In genomic region chr13:49792550-49793324, GRCh38 we compare ENCODE assay signal across 1 cellular context.
A peak's percentile ranks its signal among the peaks of the same experiment; 100 is the strongest.
TF ChIP-seq lines count a peak whose summit lies in the region.

A gene with protein sequence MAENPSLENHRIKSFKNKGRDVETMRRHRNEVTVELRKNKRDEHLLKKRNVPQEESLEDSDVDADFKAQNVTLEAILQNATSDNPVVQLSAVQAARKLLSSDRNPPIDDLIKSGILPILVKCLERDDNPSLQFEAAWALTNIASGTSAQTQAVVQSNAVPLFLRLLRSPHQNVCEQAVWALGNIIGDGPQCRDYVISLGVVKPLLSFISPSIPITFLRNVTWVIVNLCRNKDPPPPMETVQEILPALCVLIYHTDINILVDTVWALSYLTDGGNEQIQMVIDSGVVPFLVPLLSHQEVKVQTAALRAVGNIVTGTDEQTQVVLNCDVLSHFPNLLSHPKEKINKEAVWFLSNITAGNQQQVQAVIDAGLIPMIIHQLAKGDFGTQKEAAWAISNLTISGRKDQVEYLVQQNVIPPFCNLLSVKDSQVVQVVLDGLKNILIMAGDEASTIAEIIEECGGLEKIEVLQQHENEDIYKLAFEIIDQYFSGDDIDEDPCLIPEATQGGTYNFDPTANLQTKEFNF (minus strand): TSS chr13:49792682. CDS start chr13:49792506, 176 bp downstream.

TF ChIP-seq in K562, 482 proteins besides CTCF, POLR2A, EP300 and RAD21 (continued from another document and continues in another):
- TF ChIP-seq THAP12 (CRISPR knock-in tag; IDR thresholded peaks at IDR 0.05) (peak; percentile 14; the same call in 1 of the 2 replicates), ZNF311 (CRISPR knock-in tag; IDR thresholded peaks at IDR 0.05) (no peak), POLR2G (IDR thresholded peaks at IDR 0.05; ENCODE audit: low read depth, low read length) (peak; percentile 90), E2F6 (IDR thresholded peaks at IDR 0.05; ENCODE audit: borderline replicate concordance in 1 of 2, extremely low read depth in 1 of 2, insufficient read depth in 1 of 2, insufficient read length in 1 of 2, low read depth in 1 of 2, low read length in 1 of 2, poor library complexity in 1 of 2, severe bottlenecking in 1 of 2) (peak; percentile 83 to 95), CHCHD3 (CRISPR knock-in tag; IDR thresholded peaks at IDR 0.05) (no peak), KHSRP (IDR thresholded peaks at IDR 0.05) (no peak), CBFA2T2 (conservative IDR thresholded peaks at IDR 0.05) (0 out of 2 replicates have a peak, but pooled peaks have one; percentile 29), PRDM10 (IDR thresholded peaks at IDR 0.05; ENCODE audit: partially characterized antibody) (no peak), XRCC5 (IDR thresholded peaks at IDR 0.05; ENCODE audit: low read depth, low read length) (0 out of 2 replicates have a peak, but pooled peaks have one; percentile 43), LEF1 (IDR thresholded peaks at IDR 0.05) (no peak), MITF (IDR thresholded peaks at IDR 0.05) (peak; percentile 8; the same call in 1 of the 2 replicates), LCOR (CRISPR knock-in tag; IDR thresholded peaks at IDR 0.05) (peak; percentile 43; the same call in 1 of the 2 replicates), ZNF583 (CRISPR knock-in tag; IDR thresholded peaks at IDR 0.05) (no peak), ZNF830 (CRISPR knock-in tag; IDR thresholded peaks at IDR 0.05) (no peak), TFE3 (CRISPR knock-in tag; IDR thresholded peaks at IDR 0.05) (peak; percentile 80), SRSF7 (optimal IDR thresholded peaks at IDR 0.05; ENCODE audit: low read depth, low read length) (no peak), PML (IDR thresholded peaks at IDR 0.05; ENCODE audit: low read length) (peak; percentile 20; the same call in 1 of the 2 replicates), NCOA1 (IDR thresholded peaks at IDR 0.05; ENCODE audit: low read depth) (no peak), SUPT5H (IDR thresholded peaks at IDR 0.05) (peak; percentile 71), MBD2 (IDR thresholded peaks at IDR 0.05; ENCODE audit: borderline replicate concordance, low read depth) (0 out of 2 replicates have a peak, but pooled peaks have one; percentile 24), POLR3A (IDR thresholded peaks at IDR 0.05; ENCODE audit: borderline replicate concordance, extremely low read depth, insufficient read depth, insufficient read length) (no peak), EGR1 (conservative IDR thresholded peaks at IDR 0.05) (peak; percentile 78), CBX5 (IDR thresholded peaks at IDR 0.05; ENCODE audit: borderline replicate concordance, low read depth) (no peak), POLR2AphosphoS5 (IDR thresholded peaks at IDR 0.05; ENCODE audit: control insufficient read depth, insufficient read depth, low read depth, low read length) (peak; percentile 42; the same call in 1 of the 2 replicates), ATF1 (CRISPR knock-in tag; IDR thresholded peaks at IDR 0.05) (no peak), ATF1 (tag; IDR thresholded peaks at IDR 0.05) (peak; percentile 78), NR3C1 (CRISPR knock-in tag; IDR thresholded peaks at IDR 0.05) (no peak), PCBP1 (IDR thresholded peaks at IDR 0.05; ENCODE audit: low read depth, low read length, poor library complexity, severe bottlenecking) (peak; percentile 95), MTA3 (IDR thresholded peaks at IDR 0.05; ENCODE audit: borderline replicate concordance) (peak; percentile 63; the same call in 1 of the 2 replicates), SETDB1 (IDR thresholded peaks at IDR 0.05; ENCODE audit: low read length) (no peak), NR2C1 (IDR thresholded peaks at IDR 0.05) (no peak), NR2C1 (tag; IDR thresholded peaks at IDR 0.05) (no peak), SAFB (IDR thresholded peaks at IDR 0.05; ENCODE audit: borderline replicate concordance, low read depth, low read length) (no peak), CREB5 (CRISPR knock-in tag; IDR thresholded peaks at IDR 0.05) (no peak), GTF2F1 (IDR thresholded peaks at IDR 0.05; ENCODE audit: low read depth, low read length) (0 out of 2 replicates have a peak, but pooled peaks have one; percentile 58), MXI1 (IDR thresholded peaks at IDR 0.05; ENCODE audit: low read depth, low read length) (no peak), RBFOX2 (IDR thresholded peaks at IDR 0.05; ENCODE audit: low read depth, low read length) (peak; percentile 89), KLF16 (IDR thresholded peaks at IDR 0.05) (no peak), TCF7L2 (IDR thresholded peaks at IDR 0.05; ENCODE audit: low read depth, low read length) (no peak), CREB3L1 (IDR thresholded peaks at IDR 0.05; ENCODE audit: borderline replicate concordance, low read depth) (peak; percentile 52; the same call in 1 of the 2 replicates)
- TF ChIP-seq, protein P1, sequence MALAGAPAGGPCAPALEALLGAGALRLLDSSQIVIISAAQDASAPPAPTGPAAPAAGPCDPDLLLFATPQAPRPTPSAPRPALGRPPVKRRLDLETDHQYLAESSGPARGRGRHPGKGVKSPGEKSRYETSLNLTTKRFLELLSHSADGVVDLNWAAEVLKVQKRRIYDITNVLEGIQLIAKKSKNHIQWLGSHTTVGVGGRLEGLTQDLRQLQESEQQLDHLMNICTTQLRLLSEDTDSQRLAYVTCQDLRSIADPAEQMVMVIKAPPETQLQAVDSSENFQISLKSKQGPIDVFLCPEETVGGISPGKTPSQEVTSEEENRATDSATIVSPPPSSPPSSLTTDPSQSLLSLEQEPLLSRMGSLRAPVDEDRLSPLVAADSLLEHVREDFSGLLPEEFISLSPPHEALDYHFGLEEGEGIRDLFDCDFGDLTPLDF (CRISPR knock-in tag; IDR thresholded peaks at IDR 0.05), result peak; percentile 63; the same call in 1 of the 2 replicates
- TF ChIP-seq, protein P2, sequence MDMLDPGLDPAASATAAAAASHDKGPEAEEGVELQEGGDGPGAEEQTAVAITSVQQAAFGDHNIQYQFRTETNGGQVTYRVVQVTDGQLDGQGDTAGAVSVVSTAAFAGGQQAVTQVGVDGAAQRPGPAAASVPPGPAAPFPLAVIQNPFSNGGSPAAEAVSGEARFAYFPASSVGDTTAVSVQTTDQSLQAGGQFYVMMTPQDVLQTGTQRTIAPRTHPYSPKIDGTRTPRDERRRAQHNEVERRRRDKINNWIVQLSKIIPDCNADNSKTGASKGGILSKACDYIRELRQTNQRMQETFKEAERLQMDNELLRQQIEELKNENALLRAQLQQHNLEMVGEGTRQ (CRISPR knock-in tag; IDR thresholded peaks at IDR 0.05), result peak; percentile 92
- TF ChIP-seq, protein P3, sequence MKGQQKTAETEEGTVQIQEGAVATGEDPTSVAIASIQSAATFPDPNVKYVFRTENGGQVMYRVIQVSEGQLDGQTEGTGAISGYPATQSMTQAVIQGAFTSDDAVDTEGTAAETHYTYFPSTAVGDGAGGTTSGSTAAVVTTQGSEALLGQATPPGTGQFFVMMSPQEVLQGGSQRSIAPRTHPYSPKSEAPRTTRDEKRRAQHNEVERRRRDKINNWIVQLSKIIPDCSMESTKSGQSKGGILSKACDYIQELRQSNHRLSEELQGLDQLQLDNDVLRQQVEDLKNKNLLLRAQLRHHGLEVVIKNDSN (CRISPR knock-in tag; IDR thresholded peaks at IDR 0.05), result peak; percentile 93
- TF ChIP-seq, protein P4, sequence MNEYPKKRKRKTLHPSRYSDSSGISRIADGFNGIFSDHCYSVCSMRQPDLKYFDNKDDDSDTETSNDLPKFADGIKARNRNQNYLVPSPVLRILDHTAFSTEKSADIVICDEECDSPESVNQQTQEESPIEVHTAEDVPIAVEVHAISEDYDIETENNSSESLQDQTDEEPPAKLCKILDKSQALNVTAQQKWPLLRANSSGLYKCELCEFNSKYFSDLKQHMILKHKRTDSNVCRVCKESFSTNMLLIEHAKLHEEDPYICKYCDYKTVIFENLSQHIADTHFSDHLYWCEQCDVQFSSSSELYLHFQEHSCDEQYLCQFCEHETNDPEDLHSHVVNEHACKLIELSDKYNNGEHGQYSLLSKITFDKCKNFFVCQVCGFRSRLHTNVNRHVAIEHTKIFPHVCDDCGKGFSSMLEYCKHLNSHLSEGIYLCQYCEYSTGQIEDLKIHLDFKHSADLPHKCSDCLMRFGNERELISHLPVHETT (CRISPR knock-in tag; conservative IDR thresholded peaks at IDR 0.05 in 1 of 2, IDR thresholded peaks at IDR 0.05 in 1 of 2), result peak in 1 of 2 experiments; percentile 88; a peak in 2 of 4 replicates
